Comparison of ENCODE assay signal across 19 cellular contexts in the genomic region with DNA sequence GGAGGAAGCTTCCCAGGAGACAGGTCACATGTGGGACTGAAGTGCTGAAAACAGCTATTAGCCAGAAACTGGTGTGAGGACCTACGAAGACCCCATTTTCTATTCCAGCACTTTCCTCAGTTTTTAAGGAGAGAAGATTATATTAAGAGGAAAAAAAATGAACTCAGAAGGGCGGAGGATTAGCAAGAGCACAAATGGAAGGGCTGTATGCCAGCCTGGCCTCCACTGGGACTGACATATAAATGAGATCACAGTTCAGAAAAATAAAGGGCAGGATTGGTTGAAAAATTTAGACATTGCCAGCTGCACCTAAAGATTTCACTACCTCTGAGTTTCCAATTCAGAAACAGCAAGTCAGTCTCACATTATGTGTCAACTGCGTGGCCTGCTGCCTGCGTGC. TPM values are rescaled to one million over a fixed set of nuclear protein-coding genes. Genes with fewer than 3 reads are reported as not detected.
DNase-seq lines count a peak whose midpoint lies in the region; ATAC-seq and TF ChIP-seq lines count a peak whose summit lies in the region.
"Had no signal": no experiment of that assay in that cellular context is flagged by ENCODE, and none has a peak within 500 bp of the region (broad histone marks: within the 10 kb centered on the region; RNA-seq: fewer than 3 reads in every experiment).

No MANE protein-coding gene starts in this region.

- H3K27ac Mint-ChIP-seq in nephron progenitor cell = peak overlapping the region; percentile 69
- H3K27ac Mint-ChIP-seq: CD4-positive, CD25-positive, alpha-beta regulatory T cell had no signal

- H3K27me3 Mint-ChIP-seq in nephron progenitor cell (ENCODE audit: low read depth, poor library complexity) = no peaks in the 10 kb centered on the region
- H3K27me3 Mint-ChIP-seq: CD4-positive, CD25-positive, alpha-beta regulatory T cell had no signal

- TF ChIP-seq CTCF in nephron progenitor cell (IDR thresholded peaks at IDR 0.05) = no peak

- peaks cover 24% of the 10 kb centered on the region for H3K4me1 Mint-ChIP-seq in nephron progenitor cell
- H3K4me1 Mint-ChIP-seq: CD4-positive, CD25-positive, alpha-beta regulatory T cell had no signal

- no peaks in the 10 kb centered on the region for H3K9me3 ChIP-seq in subcutaneous abdominal adipose tissue (ENCODE audit: control insufficient read depth in 5 of 5, low read length in 5 of 5)
- H3K9me3 ChIP-seq: MG63 had no signal

- H3K9ac ChIP-seq in subcutaneous abdominal adipose tissue (ENCODE audit: low read length in 5 of 5) = peak overlapping the region in 1 of 5 donors; percentile 12

- peak overlapping the region in 1 of 5 donors; percentile 9 for H3K4me3 ChIP-seq in subcutaneous abdominal adipose tissue (ENCODE audit: low read depth in 1 of 5, low read length in 5 of 5)
- H3K4me3 ChIP-seq: MG63 had no signal

- peaks cover 11 to 61% (median 57%) of the 10 kb centered on the region in 5 donors for H3K4me1 ChIP-seq in subcutaneous abdominal adipose tissue (ENCODE audit: control insufficient read depth in 5 of 5, insufficient read depth in 5 of 5, low read length in 5 of 5)

- no peaks in the 10 kb centered on the region for H3K36me3 ChIP-seq in subcutaneous abdominal adipose tissue (ENCODE audit: control insufficient read depth in 5 of 5, insufficient read depth in 5 of 5, low read length in 5 of 5)

- ATAC-seq in Right ventricle myocardium superior (ENCODE audit: poor library complexity) (no peak), Right ventricle myocardium inferior (no peak), HG03045 (IDR thresholded peaks at IDR 0.05; ENCODE audit: unreplicated experiment) (no peak), HG02981 (IDR thresholded peaks at IDR 0.05; ENCODE audit: unreplicated experiment) (no peak)
- ATAC-seq: Panc1 had no signal

- intact Hi-C loops in Right ventricle myocardium superior (cut with DNase I) (no loop called here), Right ventricle myocardium inferior (cut with DNase I) (no loop called here)

- DNase-seq in Right ventricle myocardium superior (peak; percentile 70), Right ventricle myocardium inferior (ENCODE audit: missing footprints) (no peak), fibroblast of peridontal ligament (ENCODE audit: extremely low read depth) (peak; percentile 59), nephron progenitor cell (no peak), HT-29 (ENCODE audit: low spot score) (no peak)
- DNase-seq: 8988T; CD4-positive, CD25-positive, alpha-beta regulatory T cell; COR-L47; DMS 273 treated with DMSO at 0.1 percent for 48 hours; H9; Kasumi-1; MG63; NCI-H1092; NCI-H146; NCI-H2081 had no signal

- peaks cover 39% of the 10 kb centered on the region for H3K36me3 Mint-ChIP-seq in nephron progenitor cell (ENCODE audit: low read depth)

- H3K27ac ChIP-seq in subcutaneous abdominal adipose tissue (ENCODE audit: low read depth, low read length) = peak overlapping the region; percentile 58

- H3K9me3 Mint-ChIP-seq in nephron progenitor cell = no peaks in the 10 kb centered on the region
- H3K9me3 Mint-ChIP-seq: CD4-positive, CD25-positive, alpha-beta regulatory T cell had no signal

- H3K27me3 ChIP-seq in subcutaneous abdominal adipose tissue (ENCODE audit: control insufficient read depth in 5 of 5, insufficient read depth in 4 of 5, low read length in 5 of 5) = no peaks in the 10 kb centered on the region
- H3K27me3 ChIP-seq: MG63 had no signal

- no peak overlapping the region for H3K4me3 Mint-ChIP-seq in nephron progenitor cell
- H3K4me3 Mint-ChIP-seq: CD4-positive, CD25-positive, alpha-beta regulatory T cell; H9 had no signal

RNA-seq across cellular contexts. Expression of a gene that starts 53.0 kb away (rescaled TPM):
- total RNA-seq in Right ventricle myocardium superior (3.5 TPM), Right ventricle myocardium inferior (4.1 TPM)
- total RNA-seq in HT-29 (2014; rRNA removed; shearing (Covaris generic)) = not detected in 2 replicates
- total RNA-seq: CD4-positive, CD25-positive, alpha-beta regulatory T cell had no signal

Comparison
In these comparisons a context has a peak if more than half of its experiments do, and no peak if none do; other contexts are left out.
1. DNase-seq: peak in Right ventricle myocardium superior (single experiment) and fibroblast of peridontal ligament (single experiment); none in Right ventricle myocardium inferior (single experiment), nephron progenitor cell (single experiment) and HT-29 (single experiment).